In genomic region chr1:74465193-74465681, GRCh38 we compare ENCODE assay signal across 20 cellular contexts. TPM values are rescaled to one million over a fixed set of nuclear protein-coding genes. Genes with fewer than 3 reads are reported as not detected.
DNase-seq lines count a peak whose midpoint lies in the region; ATAC-seq, FAIRE-seq and TF ChIP-seq lines count a peak whose summit lies in the region.
"Had no signal": no experiment of that assay in that cellular context is flagged by ENCODE, and none has a peak within 500 bp of the region (broad histone marks: within the 10 kb centered on the region; RNA-seq: fewer than 3 reads in every experiment).

No MANE protein-coding gene starts in this region.

- intact Hi-C loops in right lobe of liver (cut with DNase I) (no loop called here), HepG2 (cut with micrococcal nuclease; ENCODE audit: unreplicated experiment) (no loop called here), lower lobe of right lung (cut with DNase I) (no loop called here), spleen (cut with DNase I; ENCODE audit: low total_unique reads) (no loop called here)

- no peak overlapping the region for H3K4me3 Mint-ChIP-seq in activated naive CD4-positive, alpha-beta T cell treated with anti-CD3 and anti-CD28 coated beads, Interleukin-2, amount 10 ng/mL, durations not matched to agents 7 days and 5 days
- H3K4me3 Mint-ChIP-seq: CD4-positive, alpha-beta memory T cell; H9 had no signal

- H3K79me2 ChIP-seq in HepG2 (ENCODE audit: insufficient read depth, low read length) = no peaks in the 10 kb centered on the region
- no peaks in the 10 kb centered on the region for H3K79me2 ChIP-seq in MM.1S (ENCODE audit: low read length)

- no peak for FAIRE-seq in HepG2 (lab: Jason Lieb, UNC)
- FAIRE-seq: A549, G401.6, GM12891, HTR-8/SVneo had no signal

- H3K9ac ChIP-seq in HepG2 (ENCODE audit: insufficient read depth, low read depth, low read length) (no peak overlapping the region), MM.1S (ENCODE audit: low read length) (no peak overlapping the region)

- no peaks in the 10 kb centered on the region for H3K36me3 ChIP-seq in right lobe of liver
- H3K36me3 ChIP-seq in HepG2 (replicated peaks in 1 of 2; ENCODE audit: control insufficient read depth in 1 of 2, insufficient read depth in 2 of 2, low read length in 2 of 2) = no peaks in the 10 kb centered on the region
- H3K36me3 ChIP-seq in lower lobe of right lung = no peaks in the 10 kb centered on the region
- H3K36me3 ChIP-seq in spleen = no peaks in the 10 kb centered on the region
- H3K36me3 ChIP-seq in MM.1S (replicated peaks; ENCODE audit: insufficient read depth, low read length) = no peaks in the 10 kb centered on the region
- H3K36me3 ChIP-seq: BE2C had no signal

- no peak overlapping the region for H3K27ac Mint-ChIP-seq in activated naive CD4-positive, alpha-beta T cell treated with anti-CD3 and anti-CD28 coated beads, Interleukin-2, amount 10 ng/mL, durations not matched to agents 7 days and 5 days
- H3K27ac Mint-ChIP-seq: CD4-positive, alpha-beta memory T cell; H9 had no signal

- H3K4me2 ChIP-seq in HepG2 (ENCODE audit: low read depth, low read length) (no peak overlapping the region), MM.1S (ENCODE audit: low read depth, low read length) (no peak overlapping the region)
- H3K4me2 ChIP-seq: A549 had no signal

- ATAC-seq in right lobe of liver (peak in 1 of 4 donors; percentile 42), HepG2 (no peak), lower lobe of right lung (peak; percentile 14 to 39)
- ATAC-seq: A549 had no signal

- no peaks in the 10 kb centered on the region for H3F3A ChIP-seq in MM.1S (ENCODE audit: insufficient read depth, low read length)

- H3K4me3 ChIP-seq in right lobe of liver (no peak overlapping the region), HepG2 (replicated peaks in 1 of 3; ENCODE audit: insufficient read depth in 1 of 3, low read depth in 2 of 3, low read length in 3 of 3) (no peak overlapping the region), lower lobe of right lung (no peak overlapping the region), spleen (no peak overlapping the region), MM.1S (ENCODE audit: low read length) (no peak overlapping the region)
- H3K4me3 ChIP-seq: A549 had no signal

- no peak for TF ChIP-seq POLR2A in right lobe of liver (IDR thresholded peaks at IDR 0.05)
- no peak for TF ChIP-seq POLR2A in HepG2 (IDR thresholded peaks at IDR 0.05; ENCODE audit: insufficient read depth in 1 of 2, low read depth in 2 of 2, low read length in 2 of 2)
- no peak for TF ChIP-seq POLR2A in spleen (IDR thresholded peaks at IDR 0.05)

- H3K4me1 ChIP-seq in right lobe of liver (no peaks in the 10 kb centered on the region), HepG2 (ENCODE audit: insufficient read depth, low read length) (no peaks in the 10 kb centered on the region), lower lobe of right lung (no peaks in the 10 kb centered on the region), spleen (peaks cover 0 to 10% (median 0%) of the 10 kb centered on the region in 6 donors), MM.1S (ENCODE audit: low read length) (no peaks in the 10 kb centered on the region)
- H3K4me1 ChIP-seq: A549, BE2C had no signal

- H3K27me3 Mint-ChIP-seq in activated naive CD4-positive, alpha-beta T cell treated with anti-CD3 and anti-CD28 coated beads, Interleukin-2, amount 10 ng/mL, durations not matched to agents 7 days and 5 days = no peaks in the 10 kb centered on the region

- H4K20me1 ChIP-seq in HepG2 (ENCODE audit: insufficient read depth, low read length) = no peaks in the 10 kb centered on the region
- H4K20me1 ChIP-seq in MM.1S (ENCODE audit: insufficient read depth, low read length) = no peaks in the 10 kb centered on the region

- H3K36me3 Mint-ChIP-seq in activated naive CD4-positive, alpha-beta T cell treated with anti-CD3 and anti-CD28 coated beads, Interleukin-2, amount 10 ng/mL, durations not matched to agents 7 days and 5 days = no peaks in the 10 kb centered on the region
- H3K36me3 Mint-ChIP-seq: CD4-positive, alpha-beta memory T cell had no signal

- in situ Hi-C loops in HepG2 (cut with HindIII; ENCODE audit: extremely low pct_ligation_motif_present, low pct_unique_long_range_greater_than_20kb) = loop anchor here (25.0 kb wide), 1 partner anchor 628 kb away; no protein-coding TSS in a partner anchor

- H3K27ac ChIP-seq in right lobe of liver (no peak overlapping the region), HepG2 (ENCODE audit: extremely low read length, insufficient read depth, low read length) (no peak overlapping the region), lower lobe of right lung (no peak overlapping the region), spleen (no peak overlapping the region), MM.1S (ENCODE audit: low read length) (no peak overlapping the region)
- H3K27ac ChIP-seq: A549, C4-2B had no signal

- POLR2A ChIA-PET in HepG2 (lab: Yijun Ruan, JAX) = no interaction called here

- DNase-seq in right lobe of liver (peak; percentile 16 to 43 (median 40)), HepG2 (ENCODE audit: low spot score) (no peak), lower lobe of right lung (no peak), spleen (peak; percentile 71), MM.1S (no peak)
- no peak for DNase-seq in activated naive CD4-positive, alpha-beta T cell treated with anti-CD3 and anti-CD28 coated beads, Interleukin-2, amount 10 ng/mL, durations not matched to agents 7 days and 5 days
- no peak for DNase-seq in activated CD8-positive, alpha-beta memory T cell treated with anti-CD3 and anti-CD28 coated beads for 24 hours
- DNase-seq: BE2C; CD4-positive, alpha-beta memory T cell; DMS153; DMS79 treated with DMSO at 0.1 percent for 48 hours; EL; GOT3; H9 had no signal

- H2AFZ ChIP-seq in HepG2 (ENCODE audit: low read length) = no peak overlapping the region
- no peak overlapping the region for H2AFZ ChIP-seq in MM.1S (ENCODE audit: low read length)

- H3K9me3 ChIP-seq in right lobe of liver = no peaks in the 10 kb centered on the region
- H3K9me3 ChIP-seq in HepG2 (ENCODE audit: low read length) = no peaks in the 10 kb centered on the region
- no peaks in the 10 kb centered on the region for H3K9me3 ChIP-seq in lower lobe of right lung
- peaks cover 0 to 4% (median 0%) of the 10 kb centered on the region in 8 donors for H3K9me3 ChIP-seq in spleen
- H3K9me3 ChIP-seq in MM.1S (replicated peaks; ENCODE audit: insufficient read depth, low read length) = no peaks in the 10 kb centered on the region
- H3K9me3 ChIP-seq: A549, BE2C had no signal

- no peaks in the 10 kb centered on the region for H3K4me1 Mint-ChIP-seq in activated naive CD4-positive, alpha-beta T cell treated with anti-CD3 and anti-CD28 coated beads, Interleukin-2, amount 10 ng/mL, durations not matched to agents 7 days and 5 days

- CTCF ChIA-PET in HepG2 (lab: Yijun Ruan, JAX; ENCODE audit: low intra/inter-chr PET ratio, low total read pairs) = no interaction called here
- CTCF ChIA-PET in activated naive CD4-positive, alpha-beta T cell treated with anti-CD3 and anti-CD28 coated beads, Interleukin-2, amount 10 ng/mL, durations not matched to agents 7 days and 5 days (lab: Charles Lee) = no interaction called here

- TF ChIP-seq EP300 in HepG2 (IDR thresholded peaks at IDR 0.05; ENCODE audit: low read depth in 2 of 2, low read length in 2 of 2) (no peak), HepG2 (CRISPR knock-in tag; IDR thresholded peaks at IDR 0.05; ENCODE audit: borderline replicate concordance) (no peak)

- WGBS in right lobe of liver (ENCODE audit: insufficient coverage, low coverage, low lambda C conversion rate, missing lambda C conversion rate) = no CpG with 5 or more reads among the region's 24 CpGs
- WGBS in HepG2 (ENCODE audit: low lambda C conversion rate) = no CpG with 5 or more reads among the region's 24 CpGs
- WGBS in spleen, 5 donors = 91 to 97% (median 94%) methylated on average over 10 to 24 of the region's 24 CpGs

- no TSS peak for BruUV-seq in HepG2 (replicated peaks; lab: Mats Ljungman, UMichigan)

- no peaks in the 10 kb centered on the region for H3K9me3 Mint-ChIP-seq in activated naive CD4-positive, alpha-beta T cell treated with anti-CD3 and anti-CD28 coated beads, Interleukin-2, amount 10 ng/mL, durations not matched to agents 7 days and 5 days
- H3K9me3 Mint-ChIP-seq: CD4-positive, alpha-beta memory T cell had no signal

- H3K27me3 ChIP-seq in right lobe of liver (no peaks in the 10 kb centered on the region), HepG2 (ENCODE audit: control insufficient read depth in 1 of 2, insufficient read depth in 2 of 2, low read length in 2 of 2) (no peaks in the 10 kb centered on the region), lower lobe of right lung (ENCODE audit: low read depth) (no peaks in the 10 kb centered on the region), spleen (replicated peaks in 1 of 7) (no peaks in the 10 kb centered on the region), MM.1S (replicated peaks; ENCODE audit: insufficient read depth, low read length) (no peaks in the 10 kb centered on the region)
- H3K27me3 ChIP-seq: BE2C had no signal

- TF ChIP-seq CTCF in right lobe of liver (IDR thresholded peaks at IDR 0.05) (no peak), HepG2 (CRISPR knock-in tag; IDR thresholded peaks at IDR 0.05) (no peak), lower lobe of right lung (IDR thresholded peaks at IDR 0.05) (no peak), spleen (IDR thresholded peaks at IDR 0.05 in 8 of 11, conservative IDR thresholded peaks at IDR 0.05 in 3 of 11) (no peak), MM.1S (IDR thresholded peaks at IDR 0.05; ENCODE audit: low read length) (no peak)

- TF ChIP-seq RAD21 in HepG2 (CRISPR knock-in tag; IDR thresholded peaks at IDR 0.05) = no peak

- no peaks in the 10 kb centered on the region for H3K9me2 ChIP-seq in MM.1S (replicated peaks; ENCODE audit: insufficient read depth, low read length)

RNA-seq across cellular contexts. Expression of gene LRRC53, which starts 47.2 kb away (rescaled TPM):
- total RNA-seq in right lobe of liver = not detected
- total RNA-seq in HepG2 (2016; rRNA removed; fragmentation: Illumina TruSeq; extraction: Trizol) = not detected in 2 replicates
- not detected in 2 replicates for total RNA-seq in HepG2 (2016; cell fraction: cytosol; rRNA removed; fragmentation: Illumina TruSeq; extraction: Trizol; ENCODE audit: low read depth)
- total RNA-seq in HepG2 (2016; cell fraction: insoluble cytoplasmic fraction; rRNA removed; fragmentation: Illumina TruSeq; extraction: Trizol) = not detected in 2 replicates
- total RNA-seq in HepG2 (2016; cell fraction: membrane; rRNA removed; fragmentation: Illumina TruSeq; extraction: Trizol) = not detected in 2 replicates
- total RNA-seq in HepG2 (2016; cell fraction: nucleus; rRNA removed; fragmentation: Illumina TruSeq; extraction: Trizol) = not detected in 2 replicates
- polyA plus RNA-seq in HepG2 (2011; rRNA removed) = not detected in 2 replicates
- not detected in 2 replicates for polyA plus RNA-seq in HepG2 (2011; cell fraction: cytosol; rRNA removed)
- polyA plus RNA-seq in HepG2 (2011; cell fraction: nucleus; rRNA removed) = not detected in 2 replicates
- polyA plus RNA-seq in HepG2 (2012) = not detected in 2 replicates
- not detected in 2 replicates for polyA plus RNA-seq in HepG2 (2016; cell fraction: cytosol; fragmentation: Illumina TruSeq; extraction: Trizol; ENCODE audit: low read depth)
- polyA plus RNA-seq in HepG2 (2016; cell fraction: insoluble cytoplasmic fraction; fragmentation: Illumina TruSeq; extraction: Trizol; ENCODE audit: low read depth) = not detected in 2 replicates
- not detected in 2 replicates for polyA plus RNA-seq in HepG2 (2016; cell fraction: membrane; fragmentation: Illumina TruSeq; extraction: Trizol; ENCODE audit: low read depth)
- polyA plus RNA-seq in HepG2 (2016; cell fraction: nucleus; fragmentation: Illumina TruSeq; extraction: Trizol; ENCODE audit: insufficient read depth, low read depth) = not detected in 2 replicates
- polyA minus RNA-seq in HepG2 (2011; rRNA and poly(A)+ RNA removed; ENCODE audit: low replicate concordance) = not detected in 2 replicates
- not detected in 2 replicates for polyA minus RNA-seq in HepG2 (2011; cell fraction: cytosol; rRNA and poly(A)+ RNA removed)
- not detected in 2 replicates for polyA minus RNA-seq in HepG2 (2011; cell fraction: nucleus; rRNA and poly(A)+ RNA removed)
- not detected for total RNA-seq in lower lobe of right lung
- not detected for total RNA-seq in spleen
- polyA plus RNA-seq in spleen = not detected
- total RNA-seq: CD4-positive, alpha-beta memory T cell; H9 had no signal
- polyA plus RNA-seq: A549; AG04450; CD4-positive, alpha-beta memory T cell had no signal

Comparison
In these comparisons a context has a peak if more than half of its experiments do, and no peak if none do; other contexts are left out.
1. DNase-seq: peak in right lobe of liver (3 of 3) and spleen (single experiment); none in HepG2 (single experiment), lower lobe of right lung (single experiment), MM.1S (single experiment), activated naive CD4-positive, alpha-beta T cell treated with anti-CD3 and anti-CD28 coated beads, Interleukin-2, amount 10 ng/mL, durations not matched to agents 7 days and 5 days (single experiment) and activated CD8-positive, alpha-beta memory T cell treated with anti-CD3 and anti-CD28 coated beads for 24 hours (single experiment).